21 cellular contexts compared by ENCODE assay signal in genomic region chr1:237070519-237070918, GRCh38. TPM values are rescaled to one million over a fixed set of nuclear protein-coding genes. Genes with fewer than 3 reads are reported as not detected.
DNase-seq lines count a peak whose midpoint lies in the region; ATAC-seq, FAIRE-seq and TF ChIP-seq lines count a peak whose summit lies in the region.
"Had no signal": no experiment of that assay in that cellular context is flagged by ENCODE, and none has a peak within 500 bp of the region (broad histone marks: within the 10 kb centered on the region; RNA-seq: fewer than 3 reads in every experiment).

No MANE protein-coding gene starts in this region.

- H3K27ac ChIP-seq in H1 (ENCODE audit: low read depth, low read length) (no peak overlapping the region), heart right ventricle (peak overlapping the region in 4 of 10 donors; percentile 19 to 44 (median 27)), mesendoderm (ENCODE audit: low read depth, low read length) (no peak overlapping the region), ovary (no peak overlapping the region)
- H3K27ac ChIP-seq: 22Rv1, A549, C4-2B had no signal

- 89% methylated on average over 2 of the region's 2 CpGs; no CpG with 5 or more reads in 1 of the 2 experiments for WGBS in H1 (ENCODE audit: extremely low coverage in 1 of 2, insufficient coverage in 1 of 2, insufficient read length in 1 of 2, insufficient replicate concordance in 2 of 2, low coverage in 1 of 2, low lambda C conversion rate in 2 of 2, missing lambda C conversion rate in 1 of 2), 2 experiments
- 51 to 58% methylated on average over 2 of the region's 2 CpGs for WGBS in heart right ventricle, 2 donors
- WGBS in mesendoderm (ENCODE audit: extremely low coverage, insufficient coverage, low lambda C conversion rate): no CpG with 5 or more reads among the region's 2 CpGs
- whole genome bisulfite sequencing in ovary, 3 donors: 96 to 100% (median 100%) methylated on average over 2 of the region's 2 CpGs

- H3K4me3 ChIP-seq in H1 (ENCODE audit: extremely low read depth in 1 of 4, insufficient read depth in 2 of 4, low read depth in 3 of 4, low read length in 4 of 4) (no peak overlapping the region), heart right ventricle (peak overlapping the region in 3 of 10 donors; percentile 2 to 14 (median 11)), mesendoderm (ENCODE audit: low read length) (no peak overlapping the region), ovary (no peak overlapping the region)
- H3K4me3 ChIP-seq: A549, GM23338 had no signal

- no peaks in the 10 kb centered on the region for H3K23me2 ChIP-seq in H1 (ENCODE audit: low read depth, low read length)

- H3K79me1 ChIP-seq in H1 (ENCODE audit: low read depth, low read length): peaks cover 2% of the 10 kb centered on the region; the same call in 1 of the 2 replicates
- peaks cover 3% of the 10 kb centered on the region for H3K79me1 ChIP-seq in mesendoderm (ENCODE audit: low read length)

- H4K5ac ChIP-seq in H1 (ENCODE audit: insufficient read length, low read depth, low read length): no peak overlapping the region
- no peak overlapping the region for H4K5ac ChIP-seq in mesendoderm (ENCODE audit: low read length)

- H3K9me3 ChIP-seq in H1 (ENCODE audit: insufficient read depth in 2 of 2, low read depth in 1 of 2, low read length in 1 of 2) (no peaks in the 10 kb centered on the region), heart right ventricle (peaks cover 0 to 4% (median 0%) of the 10 kb centered on the region in 11 donors), ovary (no peaks in the 10 kb centered on the region)
- H3K9me3 ChIP-seq: A549, Caco-2 had no signal

- no peak for TF ChIP-seq EP300 in H1 (IDR thresholded peaks at IDR 0.05; ENCODE audit: borderline replicate concordance in 1 of 2, low read depth in 2 of 2, low read length in 2 of 2)
- no peak for TF ChIP-seq EP300 in ovary (IDR thresholded peaks at IDR 0.05)

- H3K18ac ChIP-seq in H1 (ENCODE audit: extremely low read depth, low read length) (no peak overlapping the region), mesendoderm (ENCODE audit: low read length) (no peak overlapping the region)

- no peak for TF ChIP-seq RAD21 in H1 (IDR thresholded peaks at IDR 0.05 in 1 of 2, conservative IDR thresholded peaks at IDR 0.05 in 1 of 2; ENCODE audit: low read depth in 2 of 2, low read length in 2 of 2)

- H2BK120ac ChIP-seq in H1 (replicated peaks; ENCODE audit: low read depth, low read length): no peak overlapping the region
- H2BK120ac ChIP-seq in mesendoderm (ENCODE audit: low read depth, low read length): no peak overlapping the region

- H3K23ac ChIP-seq in H1 (ENCODE audit: insufficient read length) (no peak overlapping the region), mesendoderm (ENCODE audit: low read length) (peak overlapping the region; percentile 66)

- no peak overlapping the region for H2BK12ac ChIP-seq in H1 (ENCODE audit: low read depth, low read length)

- FAIRE-seq in H1 (lab: Jason Lieb, UNC): no peak
- FAIRE-seq: A549, D721Med, G401.6, GM12891, GM19239 had no signal

- DNase-seq in activated naive CD8-positive, alpha-beta T cell treated with anti-CD3 and anti-CD28 coated beads, Interleukin-2, amount 50 U/mL, for 24 hours: no peak
- no peak for DNase-seq in activated naive CD8-positive, alpha-beta T cell treated with anti-CD3 and anti-CD28 coated beads for 36 hours
- DNase-seq in H1 (ENCODE audit: low read depth in 1 of 2, low spot score in 2 of 2) (no peak), heart right ventricle (no peak), mesendoderm (no peak), HPDE6-E6E7 (ENCODE audit: extremely low spot score) (no peak), ovary (no peak), MV-4-11 (lab: John Stamatoyannopoulos, UW) (no peak)
- DNase-seq: AML-193; Caco-2; CD4-positive, alpha-beta T cell; H7 had no signal

- H3K56ac ChIP-seq in H1 (replicated peaks; ENCODE audit: insufficient read length, low read depth, low read length) (no peak overlapping the region), mesendoderm (ENCODE audit: low read length) (peak overlapping the region; percentile 15)

- CTCF ChIA-PET in H1 (lab: Charles Lee; ENCODE audit: partially characterized antibody): interaction anchor here (0.7 to 1.1 kb wide), 2 partner anchors 21 to 25 kb away, joined by 3 read pairs; no protein-coding TSS in a partner anchor

- H3K27me3 Mint-ChIP-seq in activated naive CD8-positive, alpha-beta T cell treated with anti-CD3 and anti-CD28 coated beads, Interleukin-2, amount 50 U/mL, for 24 hours: peaks cover 6% of the 10 kb centered on the region
- H3K27me3 Mint-ChIP-seq in activated naive CD8-positive, alpha-beta T cell treated with anti-CD3 and anti-CD28 coated beads for 36 hours: peaks cover 32% of the 10 kb centered on the region

- H2AFZ ChIP-seq in H1 (ENCODE audit: low read length): no peak overlapping the region
- H2AFZ ChIP-seq: GM23338 had no signal

- no peak overlapping the region for H2BK20ac ChIP-seq in H1 (ENCODE audit: low read length)

- no peak for TF ChIP-seq POLR2A in H1 (IDR thresholded peaks at IDR 0.05; ENCODE audit: control extremely low read depth in 1 of 2, low read depth in 2 of 2, low read length in 2 of 2)
- TF ChIP-seq POLR2A in ovary (IDR thresholded peaks at IDR 0.05): no peak

- H3K27me3 ChIP-seq in H1 (replicated peaks in 1 of 4; ENCODE audit: control insufficient read depth in 3 of 4, extremely low read depth in 1 of 4, insufficient read depth in 3 of 4, low read length in 3 of 4) (no peaks in the 10 kb centered on the region), heart right ventricle (no peaks in the 10 kb centered on the region), mesendoderm (ENCODE audit: insufficient read depth, low read length, poor library complexity) (no peaks in the 10 kb centered on the region), ovary (no peaks in the 10 kb centered on the region)

- H3K4me2 ChIP-seq in H1 (ENCODE audit: insufficient read depth in 1 of 2, low read depth in 2 of 2, low read length in 2 of 2): no peak overlapping the region
- no peak overlapping the region for H3K4me2 ChIP-seq in mesendoderm (ENCODE audit: low read length)
- H3K4me2 ChIP-seq: A549, GM23338 had no signal

- POLR2A ChIA-PET in H1 (lab: Charles Lee; ENCODE audit: partially characterized antibody): no interaction called here

- peak; percentile 24 for ATAC-seq in activated naive CD8-positive, alpha-beta T cell treated with anti-CD3 and anti-CD28 coated beads, Interleukin-2, amount 50 U/mL, for 24 hours
- ATAC-seq in heart right ventricle: peak in 6 of 8 donors; percentile 6 to 36 (median 11)
- ATAC-seq: A549, GM23338 had no signal

- intact Hi-C loops in heart right ventricle (cut with DNase I) (loop anchor here in 1 of 10 donors (10.0 kb wide), 1 partner anchor 56 kb away; no protein-coding TSS in a partner anchor), ovary (cut with DNase I) (no loop called here)

- no peaks in the 10 kb centered on the region for H3K9me3 Mint-ChIP-seq in activated naive CD8-positive, alpha-beta T cell treated with anti-CD3 and anti-CD28 coated beads, Interleukin-2, amount 50 U/mL, for 24 hours
- no peaks in the 10 kb centered on the region for H3K9me3 Mint-ChIP-seq in activated naive CD8-positive, alpha-beta T cell treated with anti-CD3 and anti-CD28 coated beads for 36 hours
- H3K9me3 Mint-ChIP-seq: CD4-positive, alpha-beta T cell had no signal

- H2AK5ac ChIP-seq in H1 (ENCODE audit: low read depth, low read length): 0 out of 2 replicates have a peak overlapping the region, but pooled peaks have one; percentile 5
- no peak overlapping the region for H2AK5ac ChIP-seq in mesendoderm (ENCODE audit: low read length)

- H3K79me2 ChIP-seq in H1 (ENCODE audit: control insufficient read depth in 1 of 2, insufficient read depth in 2 of 2, low read length in 2 of 2) (peaks cover 0 to 14% of the 10 kb centered on the region in 2 experiments; a peak in 3 of 4 replicates), mesendoderm (ENCODE audit: control insufficient read depth, insufficient read depth, low read length) (peaks cover 10% of the 10 kb centered on the region)

- H3K4me3 Mint-ChIP-seq in activated naive CD8-positive, alpha-beta T cell treated with anti-CD3 and anti-CD28 coated beads, Interleukin-2, amount 50 U/mL, for 24 hours: no peak overlapping the region
- no peak overlapping the region for H3K4me3 Mint-ChIP-seq in activated naive CD8-positive, alpha-beta T cell treated with anti-CD3 and anti-CD28 coated beads for 36 hours
- H3K4me3 Mint-ChIP-seq: CD4-positive, alpha-beta T cell; GM23338 had no signal

- H3K9ac ChIP-seq in H1 (replicated peaks in 1 of 4; ENCODE audit: extremely low read depth in 1 of 4, low read depth in 3 of 4, low read length in 3 of 4) (no peak overlapping the region), mesendoderm (ENCODE audit: low read length) (no peak overlapping the region)

- H3K4ac ChIP-seq in H1 (replicated peaks; ENCODE audit: insufficient read length, low read depth, low read length) (no peak overlapping the region), mesendoderm (ENCODE audit: low read depth, low read length) (no peak overlapping the region)

- H3K36me3 ChIP-seq in H1 (ENCODE audit: control insufficient read depth in 2 of 4, insufficient read depth in 4 of 4, low read length in 3 of 4) (no peaks in the 10 kb centered on the region), heart right ventricle (peaks cover 0 to 3% (median 0%) of the 10 kb centered on the region in 9 donors), mesendoderm (ENCODE audit: control insufficient read depth, insufficient read depth, low read length) (no peaks in the 10 kb centered on the region), ovary (no peaks in the 10 kb centered on the region)

- no peaks in the 10 kb centered on the region for H3K36me3 Mint-ChIP-seq in activated naive CD8-positive, alpha-beta T cell treated with anti-CD3 and anti-CD28 coated beads, Interleukin-2, amount 50 U/mL, for 24 hours (ENCODE audit: low read depth)
- no peaks in the 10 kb centered on the region for H3K36me3 Mint-ChIP-seq in activated naive CD8-positive, alpha-beta T cell treated with anti-CD3 and anti-CD28 coated beads for 36 hours

- no peaks in the 10 kb centered on the region for H4K20me1 ChIP-seq in H1 (replicated peaks in 1 of 2; ENCODE audit: control insufficient read depth in 1 of 2, insufficient read depth in 2 of 2, low read length in 2 of 2)

- no peak for TF ChIP-seq CTCF in H1 (IDR thresholded peaks at IDR 0.05; ENCODE audit: control extremely low read depth in 1 of 3, insufficient read depth in 1 of 3, low read depth in 1 of 3, low read length in 3 of 3)
- TF ChIP-seq CTCF in heart right ventricle (IDR thresholded peaks at IDR 0.05): no peak
- no peak for TF ChIP-seq CTCF in ovary (IDR thresholded peaks at IDR 0.05)

- no peaks in the 10 kb centered on the region for H3K4me1 Mint-ChIP-seq in activated naive CD8-positive, alpha-beta T cell treated with anti-CD3 and anti-CD28 coated beads, Interleukin-2, amount 50 U/mL, for 24 hours
- H3K4me1 Mint-ChIP-seq in activated naive CD8-positive, alpha-beta T cell treated with anti-CD3 and anti-CD28 coated beads for 36 hours: no peaks in the 10 kb centered on the region

- H3K27ac Mint-ChIP-seq in activated naive CD8-positive, alpha-beta T cell treated with anti-CD3 and anti-CD28 coated beads, Interleukin-2, amount 50 U/mL, for 24 hours: no peak overlapping the region
- H3K27ac Mint-ChIP-seq in activated naive CD8-positive, alpha-beta T cell treated with anti-CD3 and anti-CD28 coated beads for 36 hours: no peak overlapping the region
- H3K27ac Mint-ChIP-seq: CD4-positive, alpha-beta T cell; GM23338 had no signal

- H3K4me1 ChIP-seq in H1 (replicated peaks in 1 of 4; ENCODE audit: control insufficient read depth in 3 of 4, insufficient read depth in 4 of 4, low read length in 3 of 4): peaks cover 0 to 3% (median 2%) of the 10 kb centered on the region in 4 experiments; a peak in 2 of 7 replicates
- H3K4me1 ChIP-seq in heart right ventricle: peaks cover 0 to 89% (median 38%) of the 10 kb centered on the region in 9 donors
- no peaks in the 10 kb centered on the region for H3K4me1 ChIP-seq in mesendoderm (ENCODE audit: control insufficient read depth, low read depth, low read length)
- no peaks in the 10 kb centered on the region for H3K4me1 ChIP-seq in ovary (ENCODE audit: insufficient read depth)
- H3K4me1 ChIP-seq: A549, Caco-2 had no signal

- H4K91ac ChIP-seq in H1 (replicated peaks; ENCODE audit: insufficient read length, low read length): peak overlapping the region; percentile 55

- H2BK5ac ChIP-seq in H1 (ENCODE audit: low read depth, low read length) (0 out of 2 replicates have a peak overlapping the region, but pooled peaks have one; percentile 44), mesendoderm (ENCODE audit: low read length) (no peak overlapping the region)

- H3K14ac ChIP-seq in H1 (ENCODE audit: insufficient read length): no peak overlapping the region

- H4K8ac ChIP-seq in H1 (ENCODE audit: extremely low read depth, insufficient read depth, low read length) (no peak overlapping the region), mesendoderm (ENCODE audit: low read depth, low read length) (no peak overlapping the region)

- no peak overlapping the region for H2BK15ac ChIP-seq in H1 (ENCODE audit: low read length)
- H2BK15ac ChIP-seq in mesendoderm (replicated peaks; ENCODE audit: low read depth): no peak overlapping the region

RNA-seq across cellular contexts. Expression of gene RYR2, which starts 28.5 kb away (rescaled TPM):
- total RNA-seq in activated naive CD8-positive, alpha-beta T cell treated with anti-CD3 and anti-CD28 coated beads for 36 hours: not detected
- total RNA-seq in H1 (2021; fragmentation: NEBNext Ultra II Directional; extraction: Animal tissue kit (Norgen Biotek cat#: 25700)): 4.4 and 4.7 TPM in 2 replicates
- polyA plus RNA-seq in H1 (2011; rRNA removed): 1.0 and 1.3 TPM in 2 replicates
- 2.1 TPM for polyA plus RNA-seq in H1 (2011; cell fraction: cytosol; rRNA removed)
- 3.0 TPM for polyA plus RNA-seq in H1 (2011; cell fraction: nucleus; rRNA removed)
- 1.5 to 2.9 TPM (median 1.9 TPM) in 4 replicates for polyA plus RNA-seq in H1 (2012, experiment 1 of 2)
- polyA plus RNA-seq in H1 (2012, experiment 2 of 2): 0.22 TPM
- polyA plus RNA-seq in H1 (2013, experiment 1 of 2): 3.9 TPM
- polyA plus RNA-seq in H1 (2013, experiment 2 of 2): 3.1 TPM
- 11.5 and 11.6 TPM in 2 replicates for polyA minus RNA-seq in H1 (2011; rRNA and poly(A)+ RNA removed)
- polyA minus RNA-seq in H1 (2011; cell fraction: cytosol; rRNA and poly(A)+ RNA removed): 3.5 TPM
- polyA minus RNA-seq in H1 (2011; cell fraction: nucleus; rRNA and poly(A)+ RNA removed): 25.2 TPM
- 1,000 to 10,000 TPM in 5 of 10 donors, 100 to 1,000 TPM in 5; 505 to 1,252 (median 983) TPM for total RNA-seq in heart right ventricle
- 100 to 1,000 TPM in 1 of 2 donors, 10 to 100 TPM in 1; 43.1 to 174 TPM for polyA plus RNA-seq in heart right ventricle
- 5.0 TPM for polyA plus RNA-seq in mesendoderm (2013, experiment 1 of 2)
- 4.5 TPM for polyA plus RNA-seq in mesendoderm (2013, experiment 2 of 2)
- 10 to 100 TPM in 2 of 7 donors, 1 to 10 TPM in 5; 3.0 to 13.8 (median 5.7) TPM for total RNA-seq in ovary
- 1 to 10 TPM; 3.5 to 4.9 TPM for polyA plus RNA-seq in ovary
- total RNA-seq: CD4-positive, alpha-beta T cell had no signal
- polyA plus RNA-seq: BJ had no signal

Comparison
In these comparisons a context has a peak if more than half of its experiments do, and no peak if none do; other contexts are left out.
1. RNA of gene RYR2, which starts 28.5 kb away (total RNA-seq): 505 to 1,252 TPM in heart right ventricle; 3.0 to 13.8 TPM in ovary, 4.4 to 4.7 TPM in H1 and not detected in activated naive CD8-positive, alpha-beta T cell treated with anti-CD3 and anti-CD28 coated beads for 36 hours; every median in the first group is over 10 times any median in the second.